16 cellular contexts compared by ENCODE assay signal in the genomic region with DNA sequence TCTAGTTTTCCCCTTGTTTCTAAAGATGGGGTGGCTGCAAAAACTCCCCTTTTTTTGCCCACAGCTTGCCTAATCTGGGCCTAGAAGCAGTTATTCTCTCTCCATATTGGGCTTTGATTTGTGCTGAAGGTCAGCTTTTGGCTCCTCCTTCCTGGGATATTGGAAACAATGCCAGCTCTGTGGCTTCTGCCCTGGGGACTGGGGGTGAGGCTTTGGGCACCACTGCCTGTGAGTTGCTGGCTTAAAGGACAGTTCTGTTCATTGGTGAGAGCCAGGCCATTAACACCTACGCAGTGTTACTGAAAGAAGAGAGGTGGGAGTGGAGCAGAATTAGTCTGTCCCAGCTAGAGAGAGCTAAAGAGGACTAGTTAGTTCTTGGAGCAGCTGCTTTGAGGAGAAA. TPM values are rescaled to one million over a fixed set of nuclear protein-coding genes. Genes with fewer than 3 reads are reported as not detected.
DNase-seq lines count a peak whose midpoint lies in the region; ATAC-seq, FAIRE-seq and TF ChIP-seq lines count a peak whose summit lies in the region.
"Had no signal": no experiment of that assay in that cellular context is flagged by ENCODE, and none has a peak within 500 bp of the region (broad histone marks: within the 10 kb centered on the region; RNA-seq: fewer than 3 reads in every experiment).

No MANE protein-coding gene starts in this region.

- POLR2A ChIA-PET in GM12878 (lab: Charles Lee): interaction anchor here (0.6 to 1.0 kb wide), 3 partner anchors 8 to 130 kb away, joined by 3 to 6 read pairs (median 4); no protein-coding TSS in a partner anchor

- TF ChIP-seq POLR2A in H54 (IDR thresholded peaks at IDR 0.05; ENCODE audit: low read depth, low read length) (no peak), GM12878 (IDR thresholded peaks at IDR 0.05; ENCODE audit: low read depth, low read length) (no peak)

- SMC1A ChIA-PET in GM12878 (lab: Charles Lee; ENCODE audit: uncharacterized antibody, unreplicated experiment): interaction anchor here (0.7 to 8.1 kb wide), 4 partner anchors 14 to 178 kb away, joined by 3 to 65 read pairs (median 4); partner anchors contain the start of gene ATAD2B

- FAIRE-seq in H54 (lab: Jason Lieb, UNC) (peak; percentile 62), GM12878 (lab: Jason Lieb, UNC) (no peak)
- FAIRE-seq: bronchial epithelial cell had no signal

- H3K27ac ChIP-seq in GM12878 (ENCODE audit: control insufficient read depth, insufficient read depth): no peak overlapping the region
- H3K27ac ChIP-seq: Peyer's patch, vagina had no signal

- no peak overlapping the region for H2AFZ ChIP-seq in GM12878 (ENCODE audit: control insufficient read depth, low read depth, low read length)

- H3K27me3 ChIP-seq in GM12878 (replicated peaks in 1 of 2; ENCODE audit: control insufficient read depth in 2 of 2, insufficient read depth in 2 of 2, low read length in 1 of 2): no peaks in the 10 kb centered on the region
- H3K27me3 ChIP-seq: Peyer's patch, vagina had no signal

- peak overlapping the region; percentile 15; the same call in 1 of the 2 replicates for H3K4me2 ChIP-seq in GM12878 (ENCODE audit: control insufficient read depth, insufficient read depth)

- CTCF ChIA-PET in GM12878 (lab: Yijun Ruan, JAX): interaction anchor here (0.9 to 1.6 kb wide), 3 partner anchors 17 to 140 kb away, joined by 3 to 5 read pairs (median 3); partner anchors contain the start of genes ATAD2B and TP53I3

- ATAC-seq in GM12878 (no peak), HG03039 (IDR thresholded peaks at IDR 0.05; ENCODE audit: unreplicated experiment) (no peak)

- intact Hi-C loops in GM12878 (cut with micrococcal nuclease; ENCODE audit: unreplicated experiment): no loop called here

- no peak overlapping the region for H3K4me3 ChIP-seq in GM12878
- H3K4me3 ChIP-seq: Peyer's patch, vagina had no signal

- peaks cover 55% of the 10 kb centered on the region for H3K79me2 ChIP-seq in GM12878 (ENCODE audit: control insufficient read depth, insufficient read depth, low read length)

- RAD21 ChIA-PET in GM12878 (lab: Charles Lee; ENCODE audit: unreplicated experiment): interaction anchor here (1.4 to 2.1 kb wide), 2 partner anchors 18 to 120 kb away, joined by 3 to 5 read pairs; partner anchors contain the start of gene ATAD2B

- WGBS in GM12878 (ENCODE audit: insufficient coverage, insufficient replicate concordance, low lambda C conversion rate, missing lambda C conversion rate): 93% methylated on average over 1 of the region's 1 CpG

- no peak for DNase-seq in H54 (ENCODE audit: insufficient read length, low spot score)
- no peak for DNase-seq in GM12878 (ENCODE audit: low read depth, low spot score)
- peak; percentile 8 for DNase-seq in iPS-NIHi11 (ENCODE audit: low spot score)
- DNase-seq in renal cortical epithelial cell (ENCODE audit: low read depth): peak; percentile 31
- DNase-seq in effector CD8-positive, alpha-beta T cell (lab: John Stamatoyannopoulos, UW): no peak
- no peak for DNase-seq in NCI-H2227 treated with DMSO at 0.1 percent for 48 hours (lab: John Stamatoyannopoulos, UW)
- DNase-seq in NCI-H774 (lab: John Stamatoyannopoulos, UW): no peak
- DNase-seq: activated CD4-positive, alpha-beta memory T cell treated with anti-CD3 and anti-CD28 coated beads for 36 hours; glutamatergic neuron; NCI-H146; NCI-H510A treated with DMSO at 0.1 percent for 48 hours; Peyer's patch; stimulated activated CD8-positive, alpha-beta memory T cell treated with anti-CD3 and anti-CD28 coated beads, Interleukin-4, amount 100 ng/mL, for 48 hours had no signal

- peaks cover 6% of the 10 kb centered on the region for H3K4me1 ChIP-seq in GM12878 (ENCODE audit: control insufficient read depth, insufficient read depth, low read length)

- TF ChIP-seq EP300 in GM12878 (IDR thresholded peaks at IDR 0.05; ENCODE audit: borderline replicate concordance in 1 of 2, control insufficient read depth in 1 of 2, low read depth in 2 of 2, low read length in 2 of 2): no peak

- no peaks in the 10 kb centered on the region for H3K9me3 ChIP-seq in GM12878 (replicated peaks; ENCODE audit: control insufficient read depth, insufficient read depth, low read length)
- H3K9me3 ChIP-seq: Peyer's patch, vagina had no signal

- H3K9ac ChIP-seq in GM12878 (ENCODE audit: control insufficient read depth, insufficient read depth, low read length): no peak overlapping the region

- BruUV-seq in GM12878 (replicated peaks; lab: Mats Ljungman, UMichigan): no TSS peak

- H4K20me1 ChIP-seq in GM12878 (ENCODE audit: control insufficient read depth, insufficient read depth): no peaks in the 10 kb centered on the region

- TF ChIP-seq CTCF in GM12878 (IDR thresholded peaks at IDR 0.05 in 2 of 3, conservative IDR thresholded peaks at IDR 0.05 in 1 of 3; ENCODE audit: control insufficient read depth in 2 of 3, extremely low read depth in 1 of 3, insufficient read depth in 1 of 3, low read depth in 3 of 3, low read length in 3 of 3): no peak

- no peak for TF ChIP-seq RAD21 in GM12878 (IDR thresholded peaks at IDR 0.05; ENCODE audit: insufficient read depth, low read depth, low read length)

- in situ Hi-C loops in GM12878 (cut with MboI): no loop called here

- H3K36me3 ChIP-seq in GM12878 (ENCODE audit: control insufficient read depth in 2 of 2, insufficient read depth in 2 of 2, low read length in 1 of 2): peaks cover 0 to 3% of the 10 kb centered on the region in 2 experiments; a peak in 1 of 4 replicates
- H3K36me3 ChIP-seq: Peyer's patch, vagina had no signal

TF ChIP-seq in GM12878, 131 proteins besides CTCF, POLR2A, EP300 and RAD21 (continues in another document):
- TF ChIP-seq SMC3 (IDR thresholded peaks at IDR 0.05; ENCODE audit: borderline replicate concordance, low read length) (no peak), ESRRA (IDR thresholded peaks at IDR 0.05; ENCODE audit: low read length) (no peak), ATF2 (IDR thresholded peaks at IDR 0.05; ENCODE audit: low read length) (no peak), NR2C1 (IDR thresholded peaks at IDR 0.05) (no peak), CBX5 (IDR thresholded peaks at IDR 0.05; ENCODE audit: low read depth) (no peak), HDGF (IDR thresholded peaks at IDR 0.05) (no peak), BHLHE40 (IDR thresholded peaks at IDR 0.05; ENCODE audit: borderline replicate concordance in 1 of 2, low read depth in 2 of 2, low read length in 1 of 2) (no peak), CEBPB (IDR thresholded peaks at IDR 0.05; ENCODE audit: borderline replicate concordance in 1 of 2, low read depth in 2 of 2, low read length in 2 of 2) (no peak), MYC (IDR thresholded peaks at IDR 0.05; ENCODE audit: insufficient read depth, insufficient read length, insufficient replicate concordance, low read length, severe bottlenecking) (no peak), MTA3 (IDR thresholded peaks at IDR 0.05; ENCODE audit: borderline replicate concordance, low read length) (no peak)

RNA-seq across cellular contexts. Expression of gene UBXN2A, which starts 4.3 kb away (rescaled TPM):
- 12.6 and 16.0 TPM in 2 replicates for total RNA-seq in GM12878 (2013; cell fraction: nucleolus; rRNA removed)
- total RNA-seq in GM12878 (2014; rRNA removed) (13.4 and 15.7 TPM in 2 replicates), GM12878 (2014; rRNA removed; fragmentation: Illumina TruSeq; extraction: Trizol) (16.6 and 16.8 TPM in 2 replicates), GM12878 (2021) (14.0 and 15.8 TPM in 2 replicates), renal cortical epithelial cell (14.1 and 20.7 TPM in 2 replicates)
- 5.8 TPM for polyA plus RNA-seq in GM12878 (2011; ENCODE audit: low read depth)
- polyA plus RNA-seq in GM12878 (2011; rRNA removed) (11.8 and 19.2 TPM in 2 replicates), GM12878 (2014; fragmentation: Illumina TruSeq; extraction: Trizol) (17.6 and 19.0 TPM in 2 replicates), GM12878 (2014; fragmentation: Nextera tagmentation; extraction: Ambion mirVana) (1 to 10 TPM; 3.7 to 7.2 TPM), GM12878 (2014; rRNA removed) (10.8 and 10.9 TPM in 2 replicates), GM12878 (2016; fragmentation: Nextera tagmentation; extraction: Ambion mirVana) (10 to 100 TPM; 19.2 to 23.5 TPM)
- polyA plus RNA-seq in GM12878 (2011; cell fraction: cytosol; rRNA removed): 4.7 and 5.3 TPM in 2 replicates
- polyA plus RNA-seq in GM12878 (2011; cell fraction: nucleus; rRNA removed): 1.7 and 2.3 TPM in 2 replicates
- 8.7 and 10.3 TPM in 2 replicates for polyA plus RNA-seq in GM12878 (2012)
- 5.2 and 5.8 TPM in 2 replicates for polyA minus RNA-seq in GM12878 (2011; rRNA and poly(A)+ RNA removed)
- 4.0 and 4.7 TPM in 2 replicates for polyA minus RNA-seq in GM12878 (2011; cell fraction: cytosol; rRNA and poly(A)+ RNA removed)
- polyA minus RNA-seq in GM12878 (2011; cell fraction: nucleus; rRNA and poly(A)+ RNA removed): 2.1 and 5.5 TPM in 2 replicates

RNA-seq across cellular contexts. Expression of gene ATAD2B, which starts 17.6 kb away (rescaled TPM):
- total RNA-seq in GM12878 (2013; cell fraction: nucleolus; rRNA removed): 171 and 176 TPM in 2 replicates
- total RNA-seq in GM12878 (2014; rRNA removed) (21.5 and 28.9 TPM in 2 replicates), GM12878 (2014; rRNA removed; fragmentation: Illumina TruSeq; extraction: Trizol) (28.9 and 29.9 TPM in 2 replicates), GM12878 (2021) (22.8 and 29.9 TPM in 2 replicates), renal cortical epithelial cell (6.4 and 16.8 TPM in 2 replicates)
- 3.7 TPM for polyA plus RNA-seq in GM12878 (2011; ENCODE audit: low read depth)
- polyA plus RNA-seq in GM12878 (2011; rRNA removed) (15.7 and 23.1 TPM in 2 replicates), GM12878 (2014; fragmentation: Illumina TruSeq; extraction: Trizol) (17.9 and 21.1 TPM in 2 replicates), GM12878 (2014; fragmentation: Nextera tagmentation; extraction: Ambion mirVana) (1 to 10 TPM; 3.6 to 5.4 TPM), GM12878 (2014; rRNA removed) (10.5 and 11.0 TPM in 2 replicates), GM12878 (2016; fragmentation: Nextera tagmentation; extraction: Ambion mirVana) (10 to 100 TPM; 15.5 to 19.5 TPM)
- polyA plus RNA-seq in GM12878 (2011; cell fraction: cytosol; rRNA removed): 3.4 and 4.2 TPM in 2 replicates
- 36.1 and 37.4 TPM in 2 replicates for polyA plus RNA-seq in GM12878 (2011; cell fraction: nucleus; rRNA removed)
- 5.5 and 8.0 TPM in 2 replicates for polyA plus RNA-seq in GM12878 (2012)
- 27.9 and 31.0 TPM in 2 replicates for polyA minus RNA-seq in GM12878 (2011; rRNA and poly(A)+ RNA removed)
- polyA minus RNA-seq in GM12878 (2011; cell fraction: cytosol; rRNA and poly(A)+ RNA removed): 9.0 and 9.6 TPM in 2 replicates
- 58.0 and 82.6 TPM in 2 replicates for polyA minus RNA-seq in GM12878 (2011; cell fraction: nucleus; rRNA and poly(A)+ RNA removed)

Comparison
In these comparisons a context has a peak if more than half of its experiments do, and no peak if none do; other contexts are left out.
1. DNase-seq: peak in iPS-NIHi11 (single experiment) and renal cortical epithelial cell (single experiment); none in H54 (single experiment), GM12878 (single experiment), effector CD8-positive, alpha-beta T cell (single experiment), NCI-H2227 treated with DMSO at 0.1 percent for 48 hours (single experiment) and NCI-H774 (single experiment).